8 cellular contexts compared by ENCODE assay signal in genomic region chr10:11515596-11516418, GRCh38.
DNase-seq lines count a peak whose midpoint lies in the region; ATAC-seq and TF ChIP-seq lines count a peak whose summit lies in the region.

No MANE protein-coding gene starts in this region.

- H3K36me3 Mint-ChIP-seq in activated naive CD8-positive, alpha-beta T cell treated with anti-CD3 and anti-CD28 coated beads, Interleukin-2, amount 50 U/mL, for 24 hours (ENCODE audit: low read depth) = no peaks in the 10 kb centered on the region

- no peaks in the 10 kb centered on the region for H4K20me1 ChIP-seq in OCI-LY3 (ENCODE audit: insufficient read depth, low read length)
- H4K20me1 ChIP-seq in smooth muscle cell (ENCODE audit: low read depth) = no peaks in the 10 kb centered on the region

- H3K79me2 ChIP-seq in OCI-LY3 (ENCODE audit: low read length) (no peaks in the 10 kb centered on the region), smooth muscle cell (ENCODE audit: low read depth) (peaks cover 6% of the 10 kb centered on the region)

- TF ChIP-seq CTCF in OCI-LY3 (IDR thresholded peaks at IDR 0.05; ENCODE audit: low read depth, low read length) = peak; percentile 85
- TF ChIP-seq CTCF in right atrium auricular region (IDR thresholded peaks at IDR 0.05) = peak; percentile 44 to 87
- TF ChIP-seq CTCF in smooth muscle cell (IDR thresholded peaks at IDR 0.05; ENCODE audit: borderline replicate concordance, insufficient read depth, poor library complexity, severe bottlenecking) = peak; percentile 85

- no peaks in the 10 kb centered on the region for H3K36me3 ChIP-seq in OCI-LY3 (replicated peaks; ENCODE audit: low read depth, low read length)
- H3K36me3 ChIP-seq in right atrium auricular region = no peaks in the 10 kb centered on the region
- no peaks in the 10 kb centered on the region for H3K36me3 ChIP-seq in smooth muscle cell (ENCODE audit: low read depth)

- H3K9ac ChIP-seq in OCI-LY3 (ENCODE audit: low read length) (peak overlapping the region; percentile 4; the same call in 1 of the 2 replicates), smooth muscle cell (ENCODE audit: low read depth) (no peak overlapping the region)

- H3K27ac Mint-ChIP-seq in activated naive CD8-positive, alpha-beta T cell treated with anti-CD3 and anti-CD28 coated beads, Interleukin-2, amount 50 U/mL, for 24 hours = no peak overlapping the region

- H3K4me3 Mint-ChIP-seq in activated naive CD8-positive, alpha-beta T cell treated with anti-CD3 and anti-CD28 coated beads, Interleukin-2, amount 50 U/mL, for 24 hours = no peak overlapping the region

- H2AFZ ChIP-seq in OCI-LY3 (ENCODE audit: low read depth, low read length) (no peak overlapping the region), smooth muscle cell (ENCODE audit: low read depth) (no peak overlapping the region)

- peak overlapping the region; percentile 63 for H3K27ac ChIP-seq in OCI-LY3 (ENCODE audit: low read length)
- H3K27ac ChIP-seq in right atrium auricular region = no peak overlapping the region
- H3K27ac ChIP-seq in smooth muscle cell (ENCODE audit: low read depth) = peak overlapping the region; percentile 77

- DNase-seq in DMS153 (lab: John Stamatoyannopoulos, UW) = peak; percentile 0
- DNase-seq in activated naive CD8-positive, alpha-beta T cell treated with anti-CD3 and anti-CD28 coated beads, Interleukin-2, amount 50 U/mL, for 24 hours = peak; percentile 31
- no peak for DNase-seq in right atrium auricular region (ENCODE audit: low spot score)
- DNase-seq in smooth muscle cell (lab: John Stamatoyannopoulos, UW; ENCODE audit: unreplicated experiment) = no peak
- no peak for DNase-seq in NCI-H524 treated with DMSO at 0.1 percent for 48 hours (lab: John Stamatoyannopoulos, UW)

- H3F3A ChIP-seq in smooth muscle cell (ENCODE audit: low read depth) = peaks cover 13% of the 10 kb centered on the region

- H3K9me3 Mint-ChIP-seq in activated naive CD8-positive, alpha-beta T cell treated with anti-CD3 and anti-CD28 coated beads, Interleukin-2, amount 50 U/mL, for 24 hours = no peaks in the 10 kb centered on the region

- peaks cover 2% of the 10 kb centered on the region for H3K27me3 Mint-ChIP-seq in activated naive CD8-positive, alpha-beta T cell treated with anti-CD3 and anti-CD28 coated beads, Interleukin-2, amount 50 U/mL, for 24 hours

- H3K4me2 ChIP-seq in OCI-LY3 (ENCODE audit: low read length) (peak overlapping the region; percentile 77), smooth muscle cell (peak overlapping the region; percentile 53)

- H3K4me3 ChIP-seq in OCI-LY3 (ENCODE audit: low read length) (peak overlapping the region; percentile 27), right atrium auricular region (no peak overlapping the region), smooth muscle cell (no peak overlapping the region)

- ATAC-seq in GM19328 (IDR thresholded peaks at IDR 0.05; ENCODE audit: unreplicated experiment) (peak; percentile 52), HG03442 (IDR thresholded peaks at IDR 0.05; ENCODE audit: unreplicated experiment) (peak; percentile 45)
- peak; percentile 60 for ATAC-seq in activated naive CD8-positive, alpha-beta T cell treated with anti-CD3 and anti-CD28 coated beads, Interleukin-2, amount 50 U/mL, for 24 hours

- H3K9me3 ChIP-seq in OCI-LY3 (ENCODE audit: insufficient read depth, low read length) (no peaks in the 10 kb centered on the region), right atrium auricular region (no peaks in the 10 kb centered on the region), smooth muscle cell (replicated peaks; ENCODE audit: low read depth) (no peaks in the 10 kb centered on the region)

- peaks cover 29% of the 10 kb centered on the region for H3K4me1 Mint-ChIP-seq in activated naive CD8-positive, alpha-beta T cell treated with anti-CD3 and anti-CD28 coated beads, Interleukin-2, amount 50 U/mL, for 24 hours

- H3K27me3 ChIP-seq in OCI-LY3 (ENCODE audit: low read depth, low read length) (no peaks in the 10 kb centered on the region; the same call in 1 of the 2 replicates), right atrium auricular region (no peaks in the 10 kb centered on the region), smooth muscle cell (ENCODE audit: low read depth) (no peaks in the 10 kb centered on the region)

- peaks cover 33% of the 10 kb centered on the region for H3K4me1 ChIP-seq in OCI-LY3 (ENCODE audit: low read length)
- H3K4me1 ChIP-seq in right atrium auricular region = peaks cover 0 to 3% of the 10 kb centered on the region in 2 donors
- H3K4me1 ChIP-seq in smooth muscle cell (ENCODE audit: low read depth) = peaks cover 15% of the 10 kb centered on the region

- 40% methylated on average over 5 of the region's 5 CpGs for WGBS in smooth muscle cell (ENCODE audit: low lambda C conversion rate)

Comparison
In these comparisons a context has a peak if more than half of its experiments do, and no peak if none do; other contexts are left out.
1. DNase-seq: peak in DMS153 (single experiment) and activated naive CD8-positive, alpha-beta T cell treated with anti-CD3 and anti-CD28 coated beads, Interleukin-2, amount 50 U/mL, for 24 hours (single experiment); none in right atrium auricular region (single experiment), smooth muscle cell (single experiment) and NCI-H524 treated with DMSO at 0.1 percent for 48 hours (single experiment).
2. H3K27ac ChIP-seq: peak in OCI-LY3 (single experiment) and smooth muscle cell (single experiment); none in right atrium auricular region (0 of 2).
3. Peak in every context shown above with its lines, with median percentiles within 50 percentile points of each other: ATAC-seq and CTCF ChIP-seq.